ENCODE assay signal across 14 cellular contexts in genomic region chr19:41987141-41987860, GRCh38. TPM values are rescaled to one million over a fixed set of nuclear protein-coding genes. Genes with fewer than 3 reads are reported as not detected.
DNase-seq lines count a peak whose midpoint lies in the region; ATAC-seq and TF ChIP-seq lines count a peak whose summit lies in the region.
"Had no signal": no experiment of that assay in that cellular context is flagged by ENCODE, and none has a peak within 500 bp of the region (broad histone marks: within the 10 kb centered on the region; RNA-seq: fewer than 3 reads in every experiment).

No MANE protein-coding gene starts in this region.

- H3K27me3 Mint-ChIP-seq in activated T-helper 17 cell treated with anti-CD3 and anti-CD28 coated beads, Interleukin-2, amount 50 U/mL, for 72 hours: peaks cover under 1% of the 10 kb centered on the region
- peaks cover 14% of the 10 kb centered on the region for H3K27me3 Mint-ChIP-seq in nephron progenitor cell (ENCODE audit: low read depth, poor library complexity)

- no peaks in the 10 kb centered on the region for H3K36me3 ChIP-seq in HEK293 (ENCODE audit: control insufficient read depth in 2 of 2, insufficient read depth in 1 of 2, low read length in 2 of 2)

- H3K9me3 ChIP-seq in HEK293 (ENCODE audit: control insufficient read depth, insufficient read depth, low read depth, low read length): no peaks in the 10 kb centered on the region
- H3K9me3 ChIP-seq: HAP-1 had no signal

- no peak overlapping the region for H3K4me3 ChIP-seq in HEK293 (ENCODE audit: low read depth, low read length)
- H3K4me3 ChIP-seq: HAP-1 had no signal

- DNase-seq in nephron progenitor cell: no peak
- DNase-seq in HuH-7 (ENCODE audit: low spot score): no peak
- no peak for DNase-seq in omental fat pad (ENCODE audit: low spot score)
- no peak for DNase-seq in KG1 (lab: John Stamatoyannopoulos, UW)
- no peak for DNase-seq in stimulated activated CD8-positive, alpha-beta memory T cell treated with anti-CD3 and anti-CD28 coated beads, Interleukin-4, amount 100 ng/mL, for 48 hours
- DNase-seq: CD8-positive, alpha-beta T cell; COR-L47; DMS153; HFFc6 had no signal

- no peaks in the 10 kb centered on the region for H3K36me3 Mint-ChIP-seq in activated T-helper 17 cell treated with anti-CD3 and anti-CD28 coated beads, Interleukin-2, amount 50 U/mL, for 72 hours (ENCODE audit: low read depth)
- H3K36me3 Mint-ChIP-seq in nephron progenitor cell (ENCODE audit: low read depth): no peaks in the 10 kb centered on the region
- H3K36me3 Mint-ChIP-seq: CD14-positive monocyte had no signal

- H3K9me3 Mint-ChIP-seq in activated T-helper 17 cell treated with anti-CD3 and anti-CD28 coated beads, Interleukin-2, amount 50 U/mL, for 72 hours: no peaks in the 10 kb centered on the region
- no peaks in the 10 kb centered on the region for H3K9me3 Mint-ChIP-seq in nephron progenitor cell
- H3K9me3 Mint-ChIP-seq: CD14-positive monocyte; CD8-positive, alpha-beta T cell; HFFc6 had no signal

- CTCF ChIA-PET in HEK293 (lab: Yijun Ruan, JAX): interaction anchor here (1.5 kb wide), 1 partner anchor 47 kb away, joined by 4 read pairs; no protein-coding TSS in a partner anchor

- peak overlapping the region; percentile 17 for H3K27ac Mint-ChIP-seq in activated T-helper 17 cell treated with anti-CD3 and anti-CD28 coated beads, Interleukin-2, amount 50 U/mL, for 72 hours
- H3K27ac Mint-ChIP-seq in nephron progenitor cell: peak overlapping the region; percentile 21
- H3K27ac Mint-ChIP-seq: CD8-positive, alpha-beta T cell; HFFc6 had no signal

- POLR2A ChIA-PET in HEK293 (lab: Yijun Ruan, JAX): no interaction called here

- TF ChIP-seq CTCF in HEK293 (tag by site-specific recombination; IDR thresholded peaks at IDR 0.05): no peak
- no peak for TF ChIP-seq CTCF in nephron progenitor cell (IDR thresholded peaks at IDR 0.05)
- no peak for TF ChIP-seq CTCF in omental fat pad (IDR thresholded peaks at IDR 0.05)

- no peak overlapping the region for H3K4me3 Mint-ChIP-seq in activated T-helper 17 cell treated with anti-CD3 and anti-CD28 coated beads, Interleukin-2, amount 50 U/mL, for 72 hours
- no peak overlapping the region for H3K4me3 Mint-ChIP-seq in nephron progenitor cell
- H3K4me3 Mint-ChIP-seq: CD14-positive monocyte; CD8-positive, alpha-beta T cell; HFFc6 had no signal

- no peak for ATAC-seq in activated T-helper 17 cell treated with anti-CD3 and anti-CD28 coated beads, Interleukin-2, amount 50 U/mL, for 72 hours (replicated peaks)
- ATAC-seq in omental fat pad (ENCODE audit: low FRiP score): no peak
- ATAC-seq: CD8-positive, alpha-beta T cell had no signal

- no peak overlapping the region for H3K27ac ChIP-seq in HEK293 (ENCODE audit: extremely low read depth, low read depth, low read length)

- no peaks in the 10 kb centered on the region for H3K4me1 ChIP-seq in HEK293 (ENCODE audit: control insufficient read depth, insufficient read depth, low read length)
- H3K4me1 ChIP-seq: HAP-1 had no signal

- peaks cover under 1% of the 10 kb centered on the region for H3K4me1 Mint-ChIP-seq in activated T-helper 17 cell treated with anti-CD3 and anti-CD28 coated beads, Interleukin-2, amount 50 U/mL, for 72 hours
- H3K4me1 Mint-ChIP-seq in nephron progenitor cell: no peaks in the 10 kb centered on the region
- H3K4me1 Mint-ChIP-seq: CD14-positive monocyte had no signal

TF ChIP-seq in HEK293, 187 proteins besides CTCF, POLR2A, EP300 and RAD21:
- no peak for TF ChIP-seq ZNF747 (tag by site-specific recombination; IDR thresholded peaks at IDR 0.05)
- TF ChIP-seq GLIS1 (tag by site-specific recombination; IDR thresholded peaks at IDR 0.05): 0 out of 2 replicates have a peak, but pooled peaks have one; percentile 3
- no peak for TF ChIP-seq ZNF404 (tag by site-specific recombination; IDR thresholded peaks at IDR 0.05)
- TF ChIP-seq ZNF391 (tag by site-specific recombination; IDR thresholded peaks at IDR 0.05; ENCODE audit: borderline replicate concordance, low read depth): no peak
- TF ChIP-seq HOXD13 (CRISPR knock-in tag; IDR thresholded peaks at IDR 0.05; ENCODE audit: borderline replicate concordance): no peak
- no peak for TF ChIP-seq ZNF341 (tag by site-specific recombination; IDR thresholded peaks at IDR 0.05; ENCODE audit: low read depth)
- TF ChIP-seq SP2 (tag by site-specific recombination; IDR thresholded peaks at IDR 0.05): no peak
- TF ChIP-seq ZSCAN4 (tag by site-specific recombination; IDR thresholded peaks at IDR 0.05): peak; percentile 66
- TF ChIP-seq ZNF600 (tag by site-specific recombination; IDR thresholded peaks at IDR 0.05): peak; percentile 32; the same call in 1 of the 2 replicates

RNA-seq across cellular contexts. Expression of gene ATP1A3, which starts 6.7 kb away (rescaled TPM):
- total RNA-seq in activated T-helper 17 cell treated with anti-CD3 and anti-CD28 coated beads, Interleukin-2, amount 50 U/mL, for 72 hours: 1 to 10 TPM; 1.7 to 5.0 TPM
- under 1 TPM in 2 of 4 donors, not detected in 2; 0.13 to 0.28 TPM for total RNA-seq in omental fat pad

RNA-seq across cellular contexts. Expression of gene RABAC1, which starts 28.2 kb away (rescaled TPM):
- total RNA-seq in activated T-helper 17 cell treated with anti-CD3 and anti-CD28 coated beads, Interleukin-2, amount 50 U/mL, for 72 hours: 10 to 100 TPM; 37.6 to 54.7 TPM
- 100 to 1,000 TPM; 132 to 192 (median 167) TPM for total RNA-seq in omental fat pad

RNA-seq across cellular contexts. Expression of gene ERFL, which starts 59.1 kb away (rescaled TPM):
- 1 to 10 TPM in 1 of 2 donors, under 1 TPM in 1; 0.89 to 2.1 TPM for total RNA-seq in activated T-helper 17 cell treated with anti-CD3 and anti-CD28 coated beads, Interleukin-2, amount 50 U/mL, for 72 hours
- under 1 TPM in 1 of 4 donors, not detected in 3; 0.25 TPM for total RNA-seq in omental fat pad
- total RNA-seq: H1 had no signal
